ENCODE assay signal across 8 cellular contexts in genomic region chrX:47129879-47130358, GRCh38. TPM values are rescaled to one million over a fixed set of nuclear protein-coding genes. Genes with fewer than 3 reads are reported as not detected.
DNase-seq lines count a peak whose midpoint lies in the region; ATAC-seq and TF ChIP-seq lines count a peak whose summit lies in the region.

No MANE protein-coding gene starts in this region.

- no peak for TF ChIP-seq CTCF in ascending aorta (IDR thresholded peaks at IDR 0.05)
- no peak for TF ChIP-seq CTCF in liver (IDR thresholded peaks at IDR 0.05; ENCODE audit: low read depth, low read length, missing input control)
- TF ChIP-seq CTCF in transverse colon (IDR thresholded peaks at IDR 0.05) = no peak

- intact Hi-C loops in ascending aorta (cut with DNase I) (loop anchor here (1.0 to 5.0 kb wide), 2 partner anchors 15 to 293 kb away; partner anchors contain the start of genes RBM10 and RP2), transverse colon (cut with DNase I; ENCODE audit: low total_unique reads) (no loop called here)

- in situ Hi-C loops in transverse colon (cut with MboI; ENCODE audit: low pct_ligation_motif_present in 1 of 4, low pct_unique_long_range_greater_than_20kb in 1 of 4, low sequenced_read_pairs in 3 of 4) = no loop called here

- no peak for TF ChIP-seq EP300 in transverse colon (IDR thresholded peaks at IDR 0.05; ENCODE audit: low read depth)

- H3K4me1 ChIP-seq in ascending aorta = no peaks in the 10 kb centered on the region
- H3K4me1 ChIP-seq in liver (ENCODE audit: control insufficient read depth in 4 of 4, insufficient read depth in 4 of 4, low read length in 3 of 4) = no peaks in the 10 kb centered on the region
- peaks cover 0 to 4% (median 0%) of the 10 kb centered on the region in 4 donors for H3K4me1 ChIP-seq in transverse colon

- H3K27ac ChIP-seq in ascending aorta (peak overlapping the region; percentile 55 to 72), liver (ENCODE audit: low read depth in 1 of 2, low read length in 2 of 2) (no peak overlapping the region), transverse colon (peak overlapping the region; percentile 79 to 85 (median 82))

- ATAC-seq in activated T-cell treated with anti-CD3 and anti-CD28 coated beads, Interleukin-2, amount 50 U/mL, for 72 hours (replicated peaks in 1 of 2) = no peak

- no peak for DNase-seq in activated T-cell treated with anti-CD3 and anti-CD28 coated beads, Interleukin-2, amount 50 U/mL, for 72 hours
- DNase-seq in activated T-cell treated with anti-CD3 and anti-CD28 coated beads, Interleukin-2, amount 50 U/mL, for 1 hour = no peak
- no peak for DNase-seq in ascending aorta (ENCODE audit: low spot score in 2 of 2)
- DNase-seq in transverse colon = no peak
- no peak for DNase-seq in T-helper 9 cell
- DNase-seq in UCSD-AML1 (lab: John Stamatoyannopoulos, UW; ENCODE audit: unreplicated experiment) = no peak
- no peak for DNase-seq in activated CD4-positive, CD25-positive, alpha-beta regulatory T cell treated with anti-CD3 and anti-CD28 coated beads, Interleukin-2, amount 50 U/mL, for 72 hours

- TF ChIP-seq RAD21 in liver (IDR thresholded peaks at IDR 0.05) = no peak

- peak overlapping the region; percentile 52 to 68 for H3K4me3 ChIP-seq in ascending aorta
- H3K4me3 ChIP-seq in liver (ENCODE audit: low read depth in 1 of 3, low read length in 3 of 3) = peak overlapping the region; percentile 49 to 72 (median 63)
- H3K4me3 ChIP-seq in transverse colon = peak overlapping the region; percentile 22 to 63 (median 42)

- peak overlapping the region in 1 of 2 donors; percentile 13 for H3K9ac ChIP-seq in liver (ENCODE audit: low read depth in 1 of 2, low read length in 2 of 2)

- no peak for TF ChIP-seq POLR2A in transverse colon (IDR thresholded peaks at IDR 0.05)

- 19% methylated on average over 11 of the region's 11 CpGs for WGBS in liver
- WGBS in transverse colon (ENCODE audit: low coverage in 1 of 2), 2 donors = 24 to 41% methylated on average over 10 to 11 of the region's 11 CpGs

- no peaks in the 10 kb centered on the region for H3K9me3 ChIP-seq in ascending aorta
- no peaks in the 10 kb centered on the region for H3K9me3 ChIP-seq in liver (ENCODE audit: control insufficient read depth in 4 of 4, low read length in 3 of 4)
- H3K9me3 ChIP-seq in transverse colon = no peaks in the 10 kb centered on the region

- H3K36me3 ChIP-seq in ascending aorta (no peaks in the 10 kb centered on the region), liver (ENCODE audit: control insufficient read depth in 4 of 4, insufficient read depth in 3 of 4, low read depth in 1 of 4, low read length in 3 of 4) (no peaks in the 10 kb centered on the region), transverse colon (no peaks in the 10 kb centered on the region)

- H3K27me3 ChIP-seq in ascending aorta (no peaks in the 10 kb centered on the region), liver (ENCODE audit: control insufficient read depth in 4 of 4, insufficient read depth in 4 of 4, low read length in 3 of 4) (no peaks in the 10 kb centered on the region), transverse colon (no peaks in the 10 kb centered on the region)

- no peaks in the 10 kb centered on the region for H3K4me1 Mint-ChIP-seq in activated T-cell treated with anti-CD3 and anti-CD28 coated beads, Interleukin-2, amount 50 U/mL, for 72 hours (ENCODE audit: low read depth)

- peaks cover 0 to 2% of the 10 kb centered on the region in 2 donors for H3K36me3 Mint-ChIP-seq in activated T-cell treated with anti-CD3 and anti-CD28 coated beads, Interleukin-2, amount 50 U/mL, for 72 hours (ENCODE audit: insufficient read depth in 2 of 2)

- H3K27ac Mint-ChIP-seq in activated T-cell treated with anti-CD3 and anti-CD28 coated beads, Interleukin-2, amount 50 U/mL, for 72 hours = no peak overlapping the region

- H3K27me3 Mint-ChIP-seq in activated T-cell treated with anti-CD3 and anti-CD28 coated beads, Interleukin-2, amount 50 U/mL, for 72 hours (ENCODE audit: low read depth) = no peaks in the 10 kb centered on the region

- H3K9me3 Mint-ChIP-seq in activated T-cell treated with anti-CD3 and anti-CD28 coated beads, Interleukin-2, amount 50 U/mL, for 72 hours = no peaks in the 10 kb centered on the region

- peak overlapping the region; percentile 95 to 97 for H3K4me3 Mint-ChIP-seq in activated T-cell treated with anti-CD3 and anti-CD28 coated beads, Interleukin-2, amount 50 U/mL, for 72 hours

TF ChIP-seq in liver, 16 proteins besides CTCF, POLR2A, EP300 and RAD21:
- TF ChIP-seq ATF3 (IDR thresholded peaks at IDR 0.05) = no peak
- TF ChIP-seq GABPA (IDR thresholded peaks at IDR 0.05 in 1 of 2, conservative IDR thresholded peaks at IDR 0.05 in 1 of 2) = no peak
- no peak for TF ChIP-seq ZBTB33 (IDR thresholded peaks at IDR 0.05)
- TF ChIP-seq NR2F2 (IDR thresholded peaks at IDR 0.05) = no peak
- TF ChIP-seq JUND (IDR thresholded peaks at IDR 0.05) = no peak
- TF ChIP-seq TAF1 (conservative IDR thresholded peaks at IDR 0.05) = no peak
- no peak for TF ChIP-seq FOXA1 (IDR thresholded peaks at IDR 0.05)
- no peak for TF ChIP-seq SP1 (IDR thresholded peaks at IDR 0.05)
- TF ChIP-seq HNF4A (conservative IDR thresholded peaks at IDR 0.05) = no peak
- no peak for TF ChIP-seq MAX (IDR thresholded peaks at IDR 0.05)
- TF ChIP-seq FOXA2 (IDR thresholded peaks at IDR 0.05) = no peak
- no peak for TF ChIP-seq RXRA (IDR thresholded peaks at IDR 0.05)
- TF ChIP-seq HNF4G (IDR thresholded peaks at IDR 0.05) = no peak
- TF ChIP-seq YY1 (IDR thresholded peaks at IDR 0.05) = no peak
- TF ChIP-seq REST (IDR thresholded peaks at IDR 0.05) = no peak
- no peak for TF ChIP-seq EGR1 (IDR thresholded peaks at IDR 0.05; ENCODE audit: low read depth in 2 of 2)

RNA-seq across cellular contexts. Expression of gene NDUFB11, which starts 14.6 kb away (rescaled TPM):
- 10 to 100 TPM; 66.7 to 84.3 TPM for total RNA-seq in activated T-cell treated with anti-CD3 and anti-CD28 coated beads, Interleukin-2, amount 50 U/mL, for 72 hours
- 122 TPM for total RNA-seq in ascending aorta
- 10 to 100 TPM; 23.6 to 54.6 TPM for total RNA-seq in liver
- polyA plus RNA-seq in liver = 100 to 1,000 TPM in 1 of 2 donors, 10 to 100 TPM in 1; 78.4 to 127 TPM
- total RNA-seq in transverse colon = 10 to 100 TPM; 64.3 to 91.1 (median 71.4) TPM

RNA-seq across cellular contexts. Expression of gene RBM10, which starts 15.1 kb away (rescaled TPM):
- total RNA-seq in activated T-cell treated with anti-CD3 and anti-CD28 coated beads, Interleukin-2, amount 50 U/mL, for 72 hours = 10 to 100 TPM; 71.6 to 82.4 TPM
- total RNA-seq in ascending aorta (52.4 TPM), liver (10 to 100 TPM; 19.9 to 26.6 TPM), transverse colon (10 to 100 TPM; 28.6 to 70.8 (median 31.5) TPM)
- 10 to 100 TPM in 1 of 2 donors, 1 to 10 TPM in 1; 8.2 to 15.0 TPM for polyA plus RNA-seq in liver

RNA-seq across cellular contexts. Expression of gene RGN, which starts 51.7 kb away (rescaled TPM):
- total RNA-seq in activated T-cell treated with anti-CD3 and anti-CD28 coated beads, Interleukin-2, amount 50 U/mL, for 72 hours = not detected
- total RNA-seq in ascending aorta (1.5 TPM), liver (10 to 100 TPM; 27.8 to 89.1 TPM), transverse colon (1 to 10 TPM in 1 of 4 donors, under 1 TPM in 1, not detected in 2; 0.96 to 1.3 TPM)
- 100 to 1,000 TPM; 144 to 163 TPM for polyA plus RNA-seq in liver

Comparison
In these comparisons a context has a peak if more than half of its experiments do, and no peak if none do; other contexts are left out.
1. H3K27ac ChIP-seq: peak in ascending aorta (2 of 2) and transverse colon (4 of 4); none in liver (0 of 2).
2. RNA of gene RGN, which starts 51.7 kb away (total RNA-seq): 27.8 to 89.1 TPM in liver; 1.5 TPM in ascending aorta (single experiment), 0.96 to 1.3 TPM in transverse colon and not detected in activated T-cell treated with anti-CD3 and anti-CD28 coated beads, Interleukin-2, amount 50 U/mL, for 72 hours; every median in the first group is over 10 times any median in the second.
3. Peak in every context shown above with its lines, with median percentiles within 50 percentile points of each other: H3K4me3 ChIP-seq.